8 cellular contexts compared by ENCODE assay signal in genomic region chr10:24841530-24841929, GRCh38.
"Had no signal": no experiment of that assay in that cellular context is flagged by ENCODE, and none has a peak within 500 bp of the region (broad histone marks: within the 10 kb centered on the region; RNA-seq: fewer than 3 reads in every experiment).

No MANE protein-coding gene starts in this region.

- ATAC-seq: GM12878 had no signal

- FAIRE-seq: G401.6, GM12891, GM12892, GM18507, GM19239 had no signal

- H3K4me3 ChIP-seq: GM12878 had no signal

- DNase-seq: GDM1, GF-D8 had no signal
